In genomic region chr16:12178251-12178990, GRCh38 we compare ENCODE assay signal across 13 cellular contexts.
DNase-seq lines count a peak whose midpoint lies in the region; ATAC-seq and TF ChIP-seq lines count a peak whose summit lies in the region.
"Had no signal": no experiment of that assay in that cellular context is flagged by ENCODE, and none has a peak within 500 bp of the region (broad histone marks: within the 10 kb centered on the region; RNA-seq: fewer than 3 reads in every experiment).

No MANE protein-coding gene starts in this region.

- no peak overlapping the region for H3K27ac Mint-ChIP-seq in H9
- H3K27ac Mint-ChIP-seq: activated CD4-positive, alpha-beta memory T cell treated with anti-CD3 and anti-CD28 coated beads, Interleukin-2, amount 10 ng/mL, durations not matched to agents 7 days and 5 days; activated naive CD4-positive, alpha-beta T cell treated with anti-CD3 and anti-CD28 coated beads, Interleukin-2, amount 10 ng/mL, durations not matched to agents 7 days and 5 days; dendritic cell treated with granulocyte-macrophage colony-stimulating factor and Interleukin-4, amounts not matched to agents 40 ng/mL and 50 ng/mL, for 4 days; T-helper 1 cell treated with Interleukin-12 subunit alpha and Interleukin-12 subunit beta and Interleukin-4 antibody, amounts not matched to agents 30 μg/mL and 1 μg/mL, for 36 hours had no signal

- H4K5ac ChIP-seq in H9 (ENCODE audit: insufficient read length, low read depth, low read length), result no peak overlapping the region

- H2BK5ac ChIP-seq in H9 (ENCODE audit: insufficient read length, low read length), result no peak overlapping the region

- H2BK20ac ChIP-seq in H9 (ENCODE audit: low read depth, low read length, poor library complexity, severe bottlenecking), result no peak overlapping the region

- H3K27ac ChIP-seq in transverse colon, result peak overlapping the region in 3 of 4 donors; percentile 13 to 38 (median 36)
- H3K27ac ChIP-seq in H9 (ENCODE audit: insufficient read length, low read depth, low read length), result no peak overlapping the region

- no peaks in the 10 kb centered on the region for H3K79me2 ChIP-seq in H9 (ENCODE audit: insufficient read depth, low read length)

- TF ChIP-seq EP300 in transverse colon (IDR thresholded peaks at IDR 0.05; ENCODE audit: low read depth), result no peak

- no peak overlapping the region for H3K23ac ChIP-seq in H9 (ENCODE audit: insufficient read length, low read depth, low read length)

- peak; percentile 54 for DNase-seq in NCI-H2171 treated with DMSO at 0.1 percent for 48 hours (lab: John Stamatoyannopoulos, UW)
- peak; percentile 47 for DNase-seq in fibroblast of peridontal ligament (ENCODE audit: extremely low read depth)
- peak in 1 of 3 donors; percentile 12 for DNase-seq in mucosa of descending colon
- peak; percentile 33 for DNase-seq in transverse colon
- DNase-seq in NCI-H1417 treated with DMSO at 0.1 percent for 48 hours (lab: John Stamatoyannopoulos, UW), result no peak
- DNase-seq in activated gamma-delta T cell (lab: John Stamatoyannopoulos, UW), result no peak
- no peak for DNase-seq in H9
- DNase-seq: activated CD4-positive, alpha-beta memory T cell treated with anti-CD3 and anti-CD28 coated beads, Interleukin-2, amount 10 ng/mL, durations not matched to agents 7 days and 5 days; activated naive CD4-positive, alpha-beta T cell treated with anti-CD3 and anti-CD28 coated beads, Interleukin-2, amount 10 ng/mL, durations not matched to agents 7 days and 5 days; NCI-H1694; stimulated activated naive CD4-positive, alpha-beta T cell treated with Interleukin-2 at 50 U/mL for 16 hours had no signal

- H3K9me3 ChIP-seq in mucosa of descending colon, result no peaks in the 10 kb centered on the region
- no peaks in the 10 kb centered on the region for H3K9me3 ChIP-seq in transverse colon
- H3K9me3 ChIP-seq in H9 (ENCODE audit: control insufficient read depth, low read depth, low read length), result no peaks in the 10 kb centered on the region

- no peak overlapping the region for H3K18ac ChIP-seq in H9 (ENCODE audit: insufficient read length, low read depth, low read length)

- H2AFZ ChIP-seq in H9 (ENCODE audit: low read length), result no peak overlapping the region

- no peak overlapping the region; the same call in 1 of the 2 replicates for H3K14ac ChIP-seq in H9 (ENCODE audit: insufficient read depth, low read length)

- H2BK120ac ChIP-seq in H9 (ENCODE audit: low read depth, low read length, poor library complexity, severe bottlenecking), result no peak overlapping the region

- H3K4ac ChIP-seq in H9 (ENCODE audit: low read depth, low read length), result no peak overlapping the region

- H4K8ac ChIP-seq in H9 (replicated peaks; ENCODE audit: insufficient read length, low read depth, low read length), result no peak overlapping the region

- H3K56ac ChIP-seq in H9 (ENCODE audit: insufficient read length, low read depth, low read length), result no peak overlapping the region

- H2BK12ac ChIP-seq in H9 (ENCODE audit: insufficient read length, low read depth, low read length), result no peak overlapping the region

- H3K9me3 Mint-ChIP-seq in H9, result no peaks in the 10 kb centered on the region
- H3K9me3 Mint-ChIP-seq: activated CD4-positive, alpha-beta memory T cell treated with anti-CD3 and anti-CD28 coated beads, Interleukin-2, amount 10 ng/mL, durations not matched to agents 7 days and 5 days; activated naive CD4-positive, alpha-beta T cell treated with anti-CD3 and anti-CD28 coated beads, Interleukin-2, amount 10 ng/mL, durations not matched to agents 7 days and 5 days; dendritic cell treated with granulocyte-macrophage colony-stimulating factor and Interleukin-4, amounts not matched to agents 40 ng/mL and 50 ng/mL, for 4 days; T-helper 1 cell treated with Interleukin-12 subunit alpha and Interleukin-12 subunit beta and Interleukin-4 antibody, amounts not matched to agents 30 μg/mL and 1 μg/mL, for 36 hours had no signal

- H4K91ac ChIP-seq in H9 (ENCODE audit: insufficient read length, low read depth, low read length), result no peak overlapping the region

- no peaks in the 10 kb centered on the region for H3K79me1 ChIP-seq in H9 (ENCODE audit: insufficient read depth, low read depth, low read length, poor library complexity, severe bottlenecking)

- no peak overlapping the region for H3K9ac ChIP-seq in H9 (ENCODE audit: extremely low read depth, insufficient read length, low read length)

- H3K4me1 Mint-ChIP-seq in H9, result peaks cover 32 to 34% of the 10 kb centered on the region in 2 experiments
- H3K4me1 Mint-ChIP-seq: activated CD4-positive, alpha-beta memory T cell treated with anti-CD3 and anti-CD28 coated beads, Interleukin-2, amount 10 ng/mL, durations not matched to agents 7 days and 5 days; activated naive CD4-positive, alpha-beta T cell treated with anti-CD3 and anti-CD28 coated beads, Interleukin-2, amount 10 ng/mL, durations not matched to agents 7 days and 5 days had no signal

- H3K27me3 ChIP-seq in transverse colon (no peaks in the 10 kb centered on the region), H9 (ENCODE audit: insufficient read depth, low read length) (no peaks in the 10 kb centered on the region)

- 82 to 91% methylated on average over 7 to 13 of the region's 13 CpGs for whole genome bisulfite sequencing in transverse colon (ENCODE audit: low coverage in 1 of 2), 2 donors
- no CpG with 5 or more reads among the region's 13 CpGs for WGBS in H9 (ENCODE audit: extremely low coverage, insufficient read length, low lambda C conversion rate)

- no peak overlapping the region for H3T11ph ChIP-seq in H9 (ENCODE audit: low read length)

- in situ Hi-C loops in transverse colon (cut with MboI; ENCODE audit: low pct_ligation_motif_present in 1 of 4, low pct_unique_long_range_greater_than_20kb in 1 of 4, low sequenced_read_pairs in 3 of 4), result no loop called here

- no peak for TF ChIP-seq CTCF in mucosa of descending colon (IDR thresholded peaks at IDR 0.05)
- no peak for TF ChIP-seq CTCF in transverse colon (IDR thresholded peaks at IDR 0.05)
- no peak for TF ChIP-seq CTCF in H9 (conservative IDR thresholded peaks at IDR 0.05)

- no peak overlapping the region for H2AK5ac ChIP-seq in H9 (ENCODE audit: insufficient read length, low read length)

- no peaks in the 10 kb centered on the region for H3K36me3 ChIP-seq in mucosa of descending colon (ENCODE audit: low read depth)
- H3K36me3 ChIP-seq in transverse colon, result no peaks in the 10 kb centered on the region

- H3K4me3 ChIP-seq in mucosa of descending colon (no peak overlapping the region), transverse colon (no peak overlapping the region)

- no peak overlapping the region for H2BK15ac ChIP-seq in H9 (ENCODE audit: low read depth, low read length)

- peak; percentile 46 for ATAC-seq in mucosa of descending colon

- intact Hi-C loops in mucosa of descending colon (cut with DNase I, micrococcal nuclease), result no loop called here
- intact Hi-C loops in transverse colon (cut with DNase I; ENCODE audit: low total_unique reads), result no loop called here

- no peaks in the 10 kb centered on the region for H3K36me3 Mint-ChIP-seq in H9 (ENCODE audit: insufficient read depth in 1 of 3, low read depth in 3 of 3)
- H3K36me3 Mint-ChIP-seq: activated naive CD4-positive, alpha-beta T cell treated with anti-CD3 and anti-CD28 coated beads, Interleukin-2, amount 10 ng/mL, durations not matched to agents 7 days and 5 days had no signal

- H4K20me1 ChIP-seq in H9 (ENCODE audit: control insufficient read depth, insufficient read depth, insufficient read length), result no peaks in the 10 kb centered on the region

- no peaks in the 10 kb centered on the region for H3K27me3 Mint-ChIP-seq in H9 (ENCODE audit: low read depth)
- H3K27me3 Mint-ChIP-seq: activated CD4-positive, alpha-beta memory T cell treated with anti-CD3 and anti-CD28 coated beads, Interleukin-2, amount 10 ng/mL, durations not matched to agents 7 days and 5 days; activated naive CD4-positive, alpha-beta T cell treated with anti-CD3 and anti-CD28 coated beads, Interleukin-2, amount 10 ng/mL, durations not matched to agents 7 days and 5 days; dendritic cell treated with granulocyte-macrophage colony-stimulating factor and Interleukin-4, amounts not matched to agents 40 ng/mL and 50 ng/mL, for 4 days had no signal

- TF ChIP-seq POLR2A in transverse colon (IDR thresholded peaks at IDR 0.05), result no peak

- H3K4me3 Mint-ChIP-seq in H9, result no peak overlapping the region
- H3K4me3 Mint-ChIP-seq: activated CD4-positive, alpha-beta memory T cell treated with anti-CD3 and anti-CD28 coated beads, Interleukin-2, amount 10 ng/mL, durations not matched to agents 7 days and 5 days; activated naive CD4-positive, alpha-beta T cell treated with anti-CD3 and anti-CD28 coated beads, Interleukin-2, amount 10 ng/mL, durations not matched to agents 7 days and 5 days; dendritic cell treated with granulocyte-macrophage colony-stimulating factor and Interleukin-4, amounts not matched to agents 40 ng/mL and 50 ng/mL, for 4 days; T-helper 1 cell treated with Interleukin-12 subunit alpha and Interleukin-12 subunit beta and Interleukin-4 antibody, amounts not matched to agents 30 μg/mL and 1 μg/mL, for 36 hours had no signal

- no peak overlapping the region for H3K4me2 ChIP-seq in H9 (ENCODE audit: insufficient read depth, insufficient read length, low read length)

- H3K23me2 ChIP-seq in H9 (ENCODE audit: insufficient read length, low read depth, low read length, poor library complexity, severe bottlenecking), result no peaks in the 10 kb centered on the region

- no peaks in the 10 kb centered on the region for H3K4me1 ChIP-seq in mucosa of descending colon (ENCODE audit: low read depth)
- H3K4me1 ChIP-seq in transverse colon, result no peaks in the 10 kb centered on the region
- peaks cover 5% of the 10 kb centered on the region; the same call in 1 of the 2 replicates for H3K4me1 ChIP-seq in H9 (ENCODE audit: insufficient read depth, low read length)

Comparison
In these comparisons a context has a peak if more than half of its experiments do, and no peak if none do; other contexts are left out.
1. DNase-seq: peak in NCI-H2171 treated with DMSO at 0.1 percent for 48 hours (single experiment), fibroblast of peridontal ligament (single experiment) and transverse colon (single experiment); none in NCI-H1417 treated with DMSO at 0.1 percent for 48 hours (single experiment), activated gamma-delta T cell (single experiment) and H9 (single experiment).